1 cellular context compared by ENCODE assay signal in the genomic region with DNA sequence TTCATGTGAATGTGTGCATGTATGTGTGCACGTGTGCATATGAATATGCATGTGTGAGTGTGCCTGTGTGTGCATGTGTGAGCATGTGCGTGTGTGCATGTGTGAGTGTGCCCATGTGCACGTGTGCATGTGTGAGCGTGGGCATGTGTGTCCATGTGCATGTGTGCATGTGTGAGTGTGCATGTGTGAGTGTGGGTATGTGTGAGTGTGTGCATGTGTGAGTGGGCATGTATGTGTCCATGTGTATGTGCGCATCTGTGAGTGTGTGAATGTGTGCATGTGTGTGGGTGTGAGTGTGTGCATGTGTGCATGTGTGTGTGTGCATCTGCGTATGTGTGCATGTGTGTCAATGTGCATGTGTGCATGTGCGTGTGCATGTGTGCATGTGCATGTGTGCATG.
TF ChIP-seq lines count a peak whose summit lies in the region.

No MANE protein-coding gene starts in this region.

TF ChIP-seq in K562, 482 proteins besides CTCF, POLR2A, EP300 and RAD21:
- TF ChIP-seq E4F1 (CRISPR knock-in tag; IDR thresholded peaks at IDR 0.05; ENCODE audit: borderline replicate concordance) (no peak), ZNF551 (CRISPR knock-in tag; IDR thresholded peaks at IDR 0.05) (no peak), JUN (IDR thresholded peaks at IDR 0.05; ENCODE audit: borderline replicate concordance, low read depth, low read length) (no peak), JUN (CRISPR knock-in tag; IDR thresholded peaks at IDR 0.05; ENCODE audit: borderline replicate concordance) (no peak), CREBBP (IDR thresholded peaks at IDR 0.05; ENCODE audit: low read depth, low read length) (no peak), ELF2 (CRISPR knock-in tag; IDR thresholded peaks at IDR 0.05) (no peak), BDP1 (IDR thresholded peaks at IDR 0.05; ENCODE audit: insufficient read depth, insufficient read length) (no peak)
- TF ChIP-seq, protein P1, sequence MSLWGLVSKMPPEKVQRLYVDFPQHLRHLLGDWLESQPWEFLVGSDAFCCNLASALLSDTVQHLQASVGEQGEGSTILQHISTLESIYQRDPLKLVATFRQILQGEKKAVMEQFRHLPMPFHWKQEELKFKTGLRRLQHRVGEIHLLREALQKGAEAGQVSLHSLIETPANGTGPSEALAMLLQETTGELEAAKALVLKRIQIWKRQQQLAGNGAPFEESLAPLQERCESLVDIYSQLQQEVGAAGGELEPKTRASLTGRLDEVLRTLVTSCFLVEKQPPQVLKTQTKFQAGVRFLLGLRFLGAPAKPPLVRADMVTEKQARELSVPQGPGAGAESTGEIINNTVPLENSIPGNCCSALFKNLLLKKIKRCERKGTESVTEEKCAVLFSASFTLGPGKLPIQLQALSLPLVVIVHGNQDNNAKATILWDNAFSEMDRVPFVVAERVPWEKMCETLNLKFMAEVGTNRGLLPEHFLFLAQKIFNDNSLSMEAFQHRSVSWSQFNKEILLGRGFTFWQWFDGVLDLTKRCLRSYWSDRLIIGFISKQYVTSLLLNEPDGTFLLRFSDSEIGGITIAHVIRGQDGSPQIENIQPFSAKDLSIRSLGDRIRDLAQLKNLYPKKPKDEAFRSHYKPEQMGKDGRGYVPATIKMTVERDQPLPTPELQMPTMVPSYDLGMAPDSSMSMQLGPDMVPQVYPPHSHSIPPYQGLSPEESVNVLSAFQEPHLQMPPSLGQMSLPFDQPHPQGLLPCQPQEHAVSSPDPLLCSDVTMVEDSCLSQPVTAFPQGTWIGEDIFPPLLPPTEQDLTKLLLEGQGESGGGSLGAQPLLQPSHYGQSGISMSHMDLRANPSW (CRISPR knock-in tag; IDR thresholded peaks at IDR 0.05), result no peak
- TF ChIP-seq, protein P2, sequence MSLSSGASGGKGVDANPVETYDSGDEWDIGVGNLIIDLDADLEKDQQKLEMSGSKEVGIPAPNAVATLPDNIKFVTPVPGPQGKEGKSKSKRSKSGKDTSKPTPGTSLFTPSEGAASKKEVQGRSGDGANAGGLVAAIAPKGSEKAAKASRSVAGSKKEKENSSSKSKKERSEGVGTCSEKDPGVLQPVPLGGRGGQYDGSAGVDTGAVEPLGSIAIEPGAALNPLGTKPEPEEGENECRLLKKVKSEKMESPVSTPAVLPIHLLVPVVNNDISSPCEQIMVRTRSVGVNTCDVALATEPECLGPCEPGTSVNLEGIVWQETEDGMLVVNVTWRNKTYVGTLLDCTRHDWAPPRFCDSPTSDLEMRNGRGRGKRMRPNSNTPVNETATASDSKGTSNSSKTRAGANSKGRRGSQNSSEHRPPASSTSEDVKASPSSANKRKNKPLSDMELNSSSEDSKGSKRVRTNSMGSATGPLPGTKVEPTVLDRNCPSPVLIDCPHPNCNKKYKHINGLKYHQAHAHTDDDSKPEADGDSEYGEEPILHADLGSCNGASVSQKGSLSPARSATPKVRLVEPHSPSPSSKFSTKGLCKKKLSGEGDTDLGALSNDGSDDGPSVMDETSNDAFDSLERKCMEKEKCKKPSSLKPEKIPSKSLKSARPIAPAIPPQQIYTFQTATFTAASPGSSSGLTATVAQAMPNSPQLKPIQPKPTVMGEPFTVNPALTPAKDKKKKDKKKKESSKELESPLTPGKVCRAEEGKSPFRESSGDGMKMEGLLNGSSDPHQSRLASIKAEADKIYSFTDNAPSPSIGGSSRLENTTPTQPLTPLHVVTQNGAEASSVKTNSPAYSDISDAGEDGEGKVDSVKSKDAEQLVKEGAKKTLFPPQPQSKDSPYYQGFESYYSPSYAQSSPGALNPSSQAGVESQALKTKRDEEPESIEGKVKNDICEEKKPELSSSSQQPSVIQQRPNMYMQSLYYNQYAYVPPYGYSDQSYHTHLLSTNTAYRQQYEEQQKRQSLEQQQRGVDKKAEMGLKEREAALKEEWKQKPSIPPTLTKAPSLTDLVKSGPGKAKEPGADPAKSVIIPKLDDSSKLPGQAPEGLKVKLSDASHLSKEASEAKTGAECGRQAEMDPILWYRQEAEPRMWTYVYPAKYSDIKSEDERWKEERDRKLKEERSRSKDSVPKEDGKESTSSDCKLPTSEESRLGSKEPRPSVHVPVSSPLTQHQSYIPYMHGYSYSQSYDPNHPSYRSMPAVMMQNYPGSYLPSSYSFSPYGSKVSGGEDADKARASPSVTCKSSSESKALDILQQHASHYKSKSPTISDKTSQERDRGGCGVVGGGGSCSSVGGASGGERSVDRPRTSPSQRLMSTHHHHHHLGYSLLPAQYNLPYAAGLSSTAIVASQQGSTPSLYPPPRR (CRISPR knock-in tag; IDR thresholded peaks at IDR 0.05; ENCODE audit: borderline replicate concordance), result no peak
